In the genomic region with DNA sequence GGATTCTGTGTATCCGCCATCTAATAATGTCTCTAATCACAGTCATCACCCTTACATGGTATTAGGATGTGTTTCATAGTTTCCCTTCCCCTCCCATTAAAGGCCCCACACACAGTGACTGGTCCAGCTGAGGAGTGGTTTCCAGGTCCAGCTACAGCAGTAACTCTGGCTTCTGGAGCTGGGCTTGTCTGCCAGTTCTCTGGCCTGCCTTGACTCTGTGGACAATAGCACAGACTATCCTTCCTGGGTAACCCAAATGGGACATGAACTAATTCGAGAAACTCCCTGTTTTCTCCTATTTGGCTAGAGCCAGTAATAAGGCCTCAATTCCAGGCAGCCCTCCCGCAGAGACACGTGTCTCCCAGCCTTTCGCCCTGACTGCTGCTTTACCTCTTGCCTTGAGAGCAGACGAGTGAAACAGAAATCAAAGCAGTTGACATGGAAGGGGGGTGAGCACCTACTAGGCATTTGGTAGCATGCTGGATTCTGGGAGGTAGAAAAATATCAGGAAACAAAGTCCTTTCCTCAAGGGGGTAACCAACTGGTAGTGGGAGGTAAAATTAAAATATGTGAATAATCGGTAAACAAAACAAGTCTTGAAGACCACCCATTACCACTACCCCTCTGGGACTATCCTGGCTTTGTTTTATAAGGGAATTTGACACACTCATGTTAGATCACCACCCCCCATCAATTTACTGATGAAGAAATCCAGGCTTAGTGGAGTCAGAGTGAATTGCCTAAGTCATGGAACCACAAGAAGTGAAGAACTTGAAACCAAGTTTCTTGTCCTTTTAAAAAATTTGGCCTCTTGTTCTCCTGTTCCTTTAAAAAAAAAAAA, we compare ENCODE assay signal across 8 cellular contexts. TPM values are rescaled to one million over a fixed set of nuclear protein-coding genes. Genes with fewer than 3 reads are reported as not detected.
DNase-seq lines count a peak whose midpoint lies in the region; ATAC-seq, FAIRE-seq and TF ChIP-seq lines count a peak whose summit lies in the region.

No MANE protein-coding gene starts in this region.

- H3K79me1 ChIP-seq in H1 (ENCODE audit: low read depth, low read length) (no peaks in the 10 kb centered on the region), mesenchymal stem cell (replicated peaks; ENCODE audit: low read length, poor library complexity, severe bottlenecking) (peaks cover 13% of the 10 kb centered on the region)

- H3K27ac ChIP-seq in Peyer's patch (peak overlapping the region; percentile 80 to 99 (median 92)), H1 (ENCODE audit: low read depth, low read length) (no peak overlapping the region), mesenchymal stem cell (ENCODE audit: low read length, poor library complexity, severe bottlenecking) (peak overlapping the region; percentile 79), thyroid gland (peak overlapping the region; percentile 96 to 98 (median 97))

- H2BK20ac ChIP-seq in H1 (ENCODE audit: low read length): peak overlapping the region; percentile 23; the same call in 1 of the 2 replicates

- H2BK5ac ChIP-seq in H1 (ENCODE audit: low read depth, low read length) (no peak overlapping the region), mesenchymal stem cell (ENCODE audit: low read depth, low read length, poor library complexity, severe bottlenecking) (no peak overlapping the region)

- WGBS in H1 (ENCODE audit: extremely low coverage in 1 of 2, insufficient coverage in 1 of 2, insufficient read length in 1 of 2, insufficient replicate concordance in 2 of 2, low coverage in 1 of 2, low lambda C conversion rate in 2 of 2, missing lambda C conversion rate in 1 of 2), 2 experiments: 39% methylated on average over 7 of the region's 7 CpGs; no CpG with 5 or more reads in 1 of the 2 experiments
- WGBS in mesenchymal stem cell: 22% methylated on average over 5 of the region's 7 CpGs
- WGBS in thyroid gland, 2 donors: 13 to 17% methylated on average over 7 of the region's 7 CpGs

- TF ChIP-seq CTCF in GM10266 (IDR thresholded peaks at IDR 0.05; ENCODE audit: control insufficient read depth, insufficient read depth, low read depth, missing control alignments) (no peak), Peyer's patch (IDR thresholded peaks at IDR 0.05) (no peak), H1 (IDR thresholded peaks at IDR 0.05; ENCODE audit: control extremely low read depth in 1 of 3, insufficient read depth in 1 of 3, low read depth in 1 of 3, low read length in 3 of 3) (no peak), thyroid gland (IDR thresholded peaks at IDR 0.05) (no peak)

- H3K23me2 ChIP-seq in H1 (ENCODE audit: low read depth, low read length): peaks cover 15% of the 10 kb centered on the region

- H2BK120ac ChIP-seq in H1 (replicated peaks; ENCODE audit: low read depth, low read length) (no peak overlapping the region), mesenchymal stem cell (ENCODE audit: low read depth, low read length) (peak overlapping the region; percentile 84)

- ATAC-seq in GM18870 (IDR thresholded peaks at IDR 0.05; ENCODE audit: unreplicated experiment): no peak

- DNase-seq in GM10266 (ENCODE audit: extremely low spot score) (peak; percentile 14), Peyer's patch (peak in 1 of 3 donors; percentile 71), H1 (ENCODE audit: low read depth in 1 of 2, low spot score in 2 of 2) (peak in 1 of 2 experiments; percentile 58), mesenchymal stem cell (peak; percentile 86), thyroid gland (peak; percentile 62 to 67), amniotic stem cell (lab: John Stamatoyannopoulos, UW) (no peak), 8988T (no peak)

- H2BK12ac ChIP-seq in H1 (ENCODE audit: low read depth, low read length) (no peak overlapping the region), mesenchymal stem cell (ENCODE audit: low read length in 2 of 2) (peak overlapping the region; percentile 76 to 95)

- 0 out of 4 replicates have a peak, but pooled peaks cover 0 to 5% of the 10 kb centered on the region in 2 experiments for H3K79me2 ChIP-seq in H1 (ENCODE audit: control insufficient read depth in 1 of 2, insufficient read depth in 2 of 2, low read length in 2 of 2)

- H3K27me3 ChIP-seq in Peyer's patch (no peaks in the 10 kb centered on the region), H1 (replicated peaks in 1 of 4; ENCODE audit: control insufficient read depth in 3 of 4, extremely low read depth in 1 of 4, insufficient read depth in 3 of 4, low read length in 3 of 4) (no peaks in the 10 kb centered on the region; a peak in 1 of 7 replicates), mesenchymal stem cell (ENCODE audit: control insufficient read depth in 1 of 2, insufficient read depth in 1 of 2, low read length in 2 of 2) (no peaks in the 10 kb centered on the region), thyroid gland (no peaks in the 10 kb centered on the region)

- H3K9ac ChIP-seq in H1 (replicated peaks in 1 of 4; ENCODE audit: extremely low read depth in 1 of 4, low read depth in 3 of 4, low read length in 3 of 4) (peak overlapping the region in 1 of 4 experiments; percentile 8; a peak in 3 of 7 replicates), mesenchymal stem cell (ENCODE audit: low read length) (peak overlapping the region; percentile 99)

- no peaks in the 10 kb centered on the region for H3K9me3 ChIP-seq in Peyer's patch
- H3K9me3 ChIP-seq in H1 (ENCODE audit: insufficient read depth in 2 of 2, low read depth in 1 of 2, low read length in 1 of 2): no peaks in the 10 kb centered on the region
- H3K9me3 ChIP-seq in mesenchymal stem cell (ENCODE audit: control insufficient read depth, low read length): no peaks in the 10 kb centered on the region
- no peaks in the 10 kb centered on the region for H3K9me3 ChIP-seq in thyroid gland

- no peak overlapping the region for H3K4ac ChIP-seq in H1 (replicated peaks; ENCODE audit: insufficient read length, low read depth, low read length)
- peak overlapping the region in 1 of 2 experiments; percentile 35 for H3K4ac ChIP-seq in mesenchymal stem cell (ENCODE audit: low read depth in 1 of 2, low read length in 2 of 2)

- H3K4me1 ChIP-seq in Peyer's patch (peaks cover 0 to 56% (median 9%) of the 10 kb centered on the region in 4 donors), H1 (replicated peaks in 1 of 4; ENCODE audit: control insufficient read depth in 3 of 4, insufficient read depth in 4 of 4, low read length in 3 of 4) (peaks cover 14 to 28% (median 19%) of the 10 kb centered on the region in 4 experiments), mesenchymal stem cell (ENCODE audit: control insufficient read depth, insufficient read depth, low read depth, low read length) (peaks cover 22% of the 10 kb centered on the region), thyroid gland (peaks cover 41 to 57% of the 10 kb centered on the region in 2 donors)

- no peak overlapping the region for H3K56ac ChIP-seq in H1 (replicated peaks; ENCODE audit: insufficient read length, low read depth, low read length)

- TF ChIP-seq EP300 in H1 (IDR thresholded peaks at IDR 0.05; ENCODE audit: borderline replicate concordance in 1 of 2, low read depth in 2 of 2, low read length in 2 of 2): no peak

- H3K4me3 ChIP-seq in Peyer's patch (peak overlapping the region; percentile 46 to 66 (median 58)), H1 (ENCODE audit: extremely low read depth in 1 of 4, insufficient read depth in 2 of 4, low read depth in 3 of 4, low read length in 4 of 4) (peak overlapping the region; percentile 66 to 76 (median 74)), mesenchymal stem cell (ENCODE audit: insufficient read depth in 1 of 2, low read depth in 1 of 2, low read length in 2 of 2) (peak overlapping the region in 1 of 2 experiments; percentile 86), thyroid gland (replicated peaks in 1 of 3) (peak overlapping the region in 2 of 3 donors; percentile 31 to 37)

- no peak for FAIRE-seq in H1 (lab: Jason Lieb, UNC)

- H3K23ac ChIP-seq in H1 (ENCODE audit: insufficient read length) (no peak overlapping the region), mesenchymal stem cell (ENCODE audit: low read length in 2 of 2) (no peak overlapping the region)

- TF ChIP-seq RAD21 in H1 (IDR thresholded peaks at IDR 0.05 in 1 of 2, conservative IDR thresholded peaks at IDR 0.05 in 1 of 2; ENCODE audit: low read depth in 2 of 2, low read length in 2 of 2): no peak

- H4K91ac ChIP-seq in H1 (replicated peaks; ENCODE audit: insufficient read length, low read length) (no peak overlapping the region), mesenchymal stem cell (ENCODE audit: low read length) (peak overlapping the region; percentile 97)

- CTCF ChIA-PET in H1 (lab: Charles Lee; ENCODE audit: partially characterized antibody): interaction anchor here (0.6 to 2.5 kb wide), 4 partner anchors 9 to 49 kb away, joined by 4 to 14 read pairs (median 6); no protein-coding TSS in a partner anchor

- H2AFZ ChIP-seq in H1 (ENCODE audit: low read length) (no peak overlapping the region), mesenchymal stem cell (ENCODE audit: low read depth, low read length) (no peak overlapping the region)

- POLR2A ChIA-PET in H1 (lab: Charles Lee; ENCODE audit: partially characterized antibody): interaction anchor here (0.6 to 3.5 kb wide), 8 partner anchors 9 to 609 kb away, joined by 3 to 35 read pairs (median 4); no protein-coding TSS in a partner anchor

- H3K18ac ChIP-seq in H1 (ENCODE audit: extremely low read depth, low read length): peak overlapping the region; percentile 36
- peak overlapping the region; percentile 72 to 97 for H3K18ac ChIP-seq in mesenchymal stem cell (ENCODE audit: low read depth in 1 of 2, low read length in 2 of 2)

- no peaks in the 10 kb centered on the region for H4K20me1 ChIP-seq in H1 (replicated peaks in 1 of 2; ENCODE audit: control insufficient read depth in 1 of 2, insufficient read depth in 2 of 2, low read length in 2 of 2)

- H2BK15ac ChIP-seq in H1 (ENCODE audit: low read length): 0 out of 2 replicates have a peak overlapping the region, but pooled peaks have one; percentile 62
- no peak overlapping the region for H2BK15ac ChIP-seq in mesenchymal stem cell (ENCODE audit: low read depth, poor library complexity, severe bottlenecking)

- H3K36me3 ChIP-seq in Peyer's patch (no peaks in the 10 kb centered on the region), H1 (ENCODE audit: control insufficient read depth in 2 of 4, insufficient read depth in 4 of 4, low read length in 3 of 4) (no peaks in the 10 kb centered on the region), mesenchymal stem cell (ENCODE audit: control insufficient read depth in 1 of 2, insufficient read depth in 2 of 2, low read depth in 1 of 2, low read length in 2 of 2) (peaks cover 0 to 19% of the 10 kb centered on the region in 2 experiments), thyroid gland (no peaks in the 10 kb centered on the region)

- H4K8ac ChIP-seq in H1 (ENCODE audit: extremely low read depth, insufficient read depth, low read length) (no peak overlapping the region), mesenchymal stem cell (ENCODE audit: low read length) (peak overlapping the region; percentile 78)

- H3K14ac ChIP-seq in H1 (ENCODE audit: insufficient read length) (no peak overlapping the region), mesenchymal stem cell (ENCODE audit: low read length in 2 of 2) (no peak overlapping the region)

- no peak overlapping the region for H4K5ac ChIP-seq in H1 (ENCODE audit: insufficient read length, low read depth, low read length)

- intact Hi-C loops in thyroid gland (cut with DNase I): loop anchor here (5.0 to 10.0 kb wide), 2 partner anchors 37 to 120 kb away; a partner anchor contains a TSS

- TF ChIP-seq POLR2A in Peyer's patch (IDR thresholded peaks at IDR 0.05) (peak in 1 of 2 donors; percentile 23), H1 (IDR thresholded peaks at IDR 0.05; ENCODE audit: control extremely low read depth in 1 of 2, low read depth in 2 of 2, low read length in 2 of 2) (no peak), thyroid gland (IDR thresholded peaks at IDR 0.05) (peak in 1 of 2 donors; percentile 24)

- H2AK5ac ChIP-seq in H1 (ENCODE audit: low read depth, low read length): no peak overlapping the region
- no peak overlapping the region for H2AK5ac ChIP-seq in mesenchymal stem cell (ENCODE audit: low read length, severe bottlenecking)

- peak overlapping the region; percentile 79 to 96 for H3K4me2 ChIP-seq in H1 (ENCODE audit: insufficient read depth in 1 of 2, low read depth in 2 of 2, low read length in 2 of 2)
- peak overlapping the region; percentile 88 for H3K4me2 ChIP-seq in mesenchymal stem cell (ENCODE audit: low read length, poor library complexity, severe bottlenecking)

RNA-seq across cellular contexts. Expression of a gene that starts 1.2 kb away (rescaled TPM):
- total RNA-seq in Peyer's patch (10 to 100 TPM; 34.3 to 61.1 (median 39.1) TPM), thyroid gland (10 to 100 TPM; 33.2 to 39.6 (median 37.0) TPM)
- total RNA-seq in H1 (2021; fragmentation: NEBNext Ultra II Directional; extraction: Animal tissue kit (Norgen Biotek cat#: 25700)): 20.5 and 20.6 TPM in 2 replicates
- polyA plus RNA-seq in H1 (2011; rRNA removed): 17.4 and 19.7 TPM in 2 replicates
- 18.2 TPM for polyA plus RNA-seq in H1 (2011; cell fraction: cytosol; rRNA removed)
- polyA plus RNA-seq in H1 (2011; cell fraction: nucleus; rRNA removed): 24.6 TPM
- polyA plus RNA-seq in H1 (2012, experiment 1 of 2): 17.5 to 19.6 TPM (median 19.0 TPM) in 4 replicates
- polyA plus RNA-seq in H1 (2012, experiment 2 of 2): 20.9 TPM
- polyA plus RNA-seq in H1 (2013, experiment 1 of 2): 19.5 TPM
- polyA plus RNA-seq in H1 (2013, experiment 2 of 2): 17.8 TPM
- 26.8 and 29.8 TPM in 2 replicates for polyA minus RNA-seq in H1 (2011; rRNA and poly(A)+ RNA removed)
- 12.5 TPM for polyA minus RNA-seq in H1 (2011; cell fraction: cytosol; rRNA and poly(A)+ RNA removed)
- polyA minus RNA-seq in H1 (2011; cell fraction: nucleus; rRNA and poly(A)+ RNA removed): 14.3 TPM
- 12.5 TPM for polyA plus RNA-seq in mesenchymal stem cell (2013, experiment 1 of 2)
- 13.1 TPM for polyA plus RNA-seq in mesenchymal stem cell (2013, experiment 2 of 2)

Comparison
In these comparisons a context has a peak if more than half of its experiments do, and no peak if none do; other contexts are left out.
1. DNase-seq: peak in GM10266 (single experiment), mesenchymal stem cell (single experiment) and thyroid gland (2 of 2); none in amniotic stem cell (single experiment) and 8988T (single experiment).